Comparison of ENCODE assay signal across 10 cellular contexts in genomic region chr22:46593211-46593676, GRCh38. TPM values are rescaled to one million over a fixed set of nuclear protein-coding genes. Genes with fewer than 3 reads are reported as not detected.
A peak's percentile ranks its signal among the peaks of the same experiment; 100 is the strongest.
DNase-seq lines count a peak whose midpoint lies in the region; ATAC-seq and TF ChIP-seq lines count a peak whose summit lies in the region.
"Had no signal": no experiment of that assay in that cellular context is flagged by ENCODE, and none has a peak within 500 bp of the region (broad histone marks: within the 10 kb centered on the region; RNA-seq: fewer than 3 reads in every experiment).

No MANE protein-coding gene starts in this region.

- H3K9me3 Mint-ChIP-seq in activated naive CD8-positive, alpha-beta T cell treated with anti-CD3 and anti-CD28 coated beads, Interleukin-2, amount 50 U/mL, for 24 hours = no peaks in the 10 kb centered on the region
- no peaks in the 10 kb centered on the region for H3K9me3 Mint-ChIP-seq in naive thymus-derived CD8-positive, alpha-beta T cell

- peak overlapping the region; percentile 71 for H3K4me3 Mint-ChIP-seq in activated naive CD8-positive, alpha-beta T cell treated with anti-CD3 and anti-CD28 coated beads, Interleukin-2, amount 50 U/mL, for 24 hours
- peak overlapping the region; percentile 64 to 86 (median 80) for H3K4me3 Mint-ChIP-seq in naive thymus-derived CD8-positive, alpha-beta T cell

- DNase-seq in DND-41 = peak; percentile 60
- DNase-seq in activated naive CD8-positive, alpha-beta T cell treated with anti-CD3 and anti-CD28 coated beads, Interleukin-2, amount 50 U/mL, for 24 hours = peak; percentile 47
- DNase-seq in naive thymus-derived CD8-positive, alpha-beta T cell = peak in 4 of 10 donors; percentile 12 to 36 (median 21)
- no peak for DNase-seq in NCI-H1105 treated with DMSO at 0.1 percent for 48 hours (lab: John Stamatoyannopoulos, UW)
- no peak for DNase-seq in NCI-H1092 (lab: John Stamatoyannopoulos, UW)
- DNase-seq in NCI-H128 (lab: John Stamatoyannopoulos, UW; ENCODE audit: unreplicated experiment) = no peak
- DNase-seq: foreskin keratinocyte, NCI-H446 treated with DMSO at 0.1 percent for 48 hours had no signal

- peaks cover 37% of the 10 kb centered on the region for H3K4me1 Mint-ChIP-seq in activated naive CD8-positive, alpha-beta T cell treated with anti-CD3 and anti-CD28 coated beads, Interleukin-2, amount 50 U/mL, for 24 hours
- peaks cover 12 to 34% (median 23%) of the 10 kb centered on the region in 4 donors for H3K4me1 Mint-ChIP-seq in naive thymus-derived CD8-positive, alpha-beta T cell

- peaks cover 56% of the 10 kb centered on the region for H3K4me1 ChIP-seq in DND-41 (ENCODE audit: insufficient read depth, low read length)
- H3K4me1 ChIP-seq: foreskin keratinocyte had no signal

- H3K27ac ChIP-seq in DND-41 (ENCODE audit: low read length) = peak overlapping the region; percentile 88
- H3K27ac ChIP-seq in KOPT-K1 (ENCODE audit: low read depth, low read length, poor library complexity, severe bottlenecking) = peak overlapping the region; percentile 88
- H3K27ac ChIP-seq: foreskin keratinocyte had no signal

- H3K4me2 ChIP-seq in DND-41 (ENCODE audit: insufficient read depth, low read length) = peak overlapping the region; percentile 63

- H3K36me3 ChIP-seq in DND-41 (ENCODE audit: insufficient read depth, low read length) (peaks cover 22% of the 10 kb centered on the region), KOPT-K1 (ENCODE audit: insufficient read depth, low read length) (no peaks in the 10 kb centered on the region)

- H3K9ac ChIP-seq in DND-41 (ENCODE audit: low read depth, low read length) = peak overlapping the region; percentile 51

- H3K27me3 ChIP-seq in DND-41 (ENCODE audit: insufficient read depth, low read length, poor library complexity) = no peaks in the 10 kb centered on the region

- no peaks in the 10 kb centered on the region for H3K27me3 Mint-ChIP-seq in activated naive CD8-positive, alpha-beta T cell treated with anti-CD3 and anti-CD28 coated beads, Interleukin-2, amount 50 U/mL, for 24 hours
- H3K27me3 Mint-ChIP-seq in naive thymus-derived CD8-positive, alpha-beta T cell = peaks cover 0 to under 1% (median 0%) of the 10 kb centered on the region in 5 donors

- no peak overlapping the region for H2AFZ ChIP-seq in DND-41 (ENCODE audit: low read depth, low read length)

- H4K20me1 ChIP-seq in DND-41 (ENCODE audit: insufficient read depth, low read length) = peaks cover 19% of the 10 kb centered on the region

- TF ChIP-seq CTCF in DND-41 (IDR thresholded peaks at IDR 0.05; ENCODE audit: borderline replicate concordance, extremely low read depth, low read length, poor library complexity, severe bottlenecking) = no peak

- ATAC-seq in DND-41 (ENCODE audit: insufficient read depth, low read depth) (peak; percentile 25; the same call in 2 of the 3 replicates), GM19023 (IDR thresholded peaks at IDR 0.05; ENCODE audit: unreplicated experiment) (no peak)
- ATAC-seq in activated naive CD8-positive, alpha-beta T cell treated with anti-CD3 and anti-CD28 coated beads, Interleukin-2, amount 50 U/mL, for 24 hours = peak; percentile 56
- peak; percentile 65 for ATAC-seq in naive thymus-derived CD8-positive, alpha-beta T cell
- ATAC-seq: foreskin keratinocyte had no signal

- peak overlapping the region; percentile 87 for H3K27ac Mint-ChIP-seq in activated naive CD8-positive, alpha-beta T cell treated with anti-CD3 and anti-CD28 coated beads, Interleukin-2, amount 50 U/mL, for 24 hours
- peak overlapping the region in 7 of 10 donors; percentile 21 to 84 (median 59) for H3K27ac Mint-ChIP-seq in naive thymus-derived CD8-positive, alpha-beta T cell

- H3K36me3 Mint-ChIP-seq in activated naive CD8-positive, alpha-beta T cell treated with anti-CD3 and anti-CD28 coated beads, Interleukin-2, amount 50 U/mL, for 24 hours (ENCODE audit: low read depth) = no peaks in the 10 kb centered on the region
- H3K36me3 Mint-ChIP-seq in naive thymus-derived CD8-positive, alpha-beta T cell = no peaks in the 10 kb centered on the region

- POLR2A ChIA-PET in naive thymus-derived CD8-positive, alpha-beta T cell (lab: Charles Lee) = no interaction called here

- H3K9me3 ChIP-seq in DND-41 (ENCODE audit: insufficient read depth, low read length, severe bottlenecking) = no peaks in the 10 kb centered on the region
- no peaks in the 10 kb centered on the region for H3K9me3 ChIP-seq in KOPT-K1 (ENCODE audit: insufficient read depth, low read length, poor library complexity, severe bottlenecking)

- peaks cover 96% of the 10 kb centered on the region for H3K79me2 ChIP-seq in DND-41 (ENCODE audit: insufficient read depth, low read length)

- H3K4me3 ChIP-seq in DND-41 (ENCODE audit: low read depth in 1 of 2, low read length in 2 of 2) = 0 out of 4 replicates have a peak overlapping the region, but pooled peaks of 1 of the 2 experiments have one; percentile 13

RNA-seq across cellular contexts. Expression of gene GRAMD4, which starts 26.9 kb away (rescaled TPM):
- 1 to 10 TPM; 5.9 to 7.6 TPM for total RNA-seq in naive thymus-derived CD8-positive, alpha-beta T cell
- polyA plus RNA-seq in naive thymus-derived CD8-positive, alpha-beta T cell = 1 to 10 TPM; 2.8 to 4.1 (median 3.4) TPM

RNA-seq across cellular contexts. Expression of gene CELSR1, which starts 55.8 kb away (rescaled TPM):
- total RNA-seq in naive thymus-derived CD8-positive, alpha-beta T cell = 1 to 10 TPM in 1 of 2 experiments, under 1 TPM in 1; 0.82 to 1.2 TPM
- under 1 TPM; 0.19 to 0.66 (median 0.37) TPM for polyA plus RNA-seq in naive thymus-derived CD8-positive, alpha-beta T cell

Comparison
In these comparisons a context has a peak if more than half of its experiments do, and no peak if none do; other contexts are left out.
1. DNase-seq: peak in DND-41 (single experiment) and activated naive CD8-positive, alpha-beta T cell treated with anti-CD3 and anti-CD28 coated beads, Interleukin-2, amount 50 U/mL, for 24 hours (single experiment); none in NCI-H1105 treated with DMSO at 0.1 percent for 48 hours (single experiment), NCI-H1092 (single experiment) and NCI-H128 (single experiment).